ENCODE assay signal across 7 cellular contexts in the genomic region with DNA sequence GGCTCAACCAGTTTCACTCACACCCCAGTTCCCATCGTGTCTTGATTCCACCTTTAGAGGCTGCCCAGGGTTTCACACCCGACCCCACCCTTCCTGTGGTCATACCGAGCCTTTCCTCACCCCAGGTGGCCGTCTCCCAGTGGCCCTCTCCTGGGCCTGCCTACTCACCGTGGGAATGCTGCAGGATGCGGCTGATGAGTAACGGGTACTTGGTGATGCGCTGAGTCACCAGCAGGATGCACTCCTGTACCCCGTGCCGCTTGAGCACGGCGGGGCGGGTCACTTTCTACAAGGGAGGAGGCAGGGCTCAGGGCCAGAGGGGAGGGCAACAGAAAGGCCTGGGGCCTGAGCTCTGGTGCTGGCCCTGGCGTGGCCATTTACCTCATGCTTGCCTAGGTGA. TPM values are rescaled to one million over a fixed set of nuclear protein-coding genes. Genes with fewer than 3 reads are reported as not detected.
DNase-seq lines count a peak whose midpoint lies in the region; ATAC-seq, FAIRE-seq and TF ChIP-seq lines count a peak whose summit lies in the region.

No MANE protein-coding gene starts in this region.

- in situ Hi-C loops in GM13976 (cut with MboI; ENCODE audit: low sequenced_read_pairs, unreplicated experiment), result no loop called here

- no peaks in the 10 kb centered on the region for H3K4me1 ChIP-seq in pancreas

- TF ChIP-seq CTCF in GM13976 (IDR thresholded peaks at IDR 0.05; ENCODE audit: borderline replicate concordance, control extremely low read depth, extremely low read depth, insufficient read depth, missing control alignments) (peak; percentile 17), SU-DHL-6 (IDR thresholded peaks at IDR 0.05; ENCODE audit: insufficient read depth, low read length, poor library complexity, severe bottlenecking) (no peak), pancreas (IDR thresholded peaks at IDR 0.05) (no peak)

- no peaks in the 10 kb centered on the region for H4K20me1 ChIP-seq in SU-DHL-6 (ENCODE audit: low read depth, low read length)

- H3K9me3 ChIP-seq in SU-DHL-6 (ENCODE audit: insufficient read depth, low read length) (no peaks in the 10 kb centered on the region), pancreas (no peaks in the 10 kb centered on the region)

- 0 out of 2 replicates have a peak overlapping the region, but pooled peaks have one; percentile 10 for H3K27ac ChIP-seq in SU-DHL-6 (ENCODE audit: low read depth, low read length)
- H3K27ac ChIP-seq in pancreas, result no peak overlapping the region

- ATAC-seq in esophagus mucosa (peak; percentile 96), pancreas (peak in 3 of 4 donors; percentile 33 to 56 (median 45)), HG02588 (IDR thresholded peaks at IDR 0.05; ENCODE audit: unreplicated experiment) (no peak)

- no peak for DNase-seq in GM13976 (ENCODE audit: low spot score)
- no peak for DNase-seq in pancreas
- no peak for DNase-seq in HuH-7.5 (ENCODE audit: low spot score)
- no peak for DNase-seq in NCI-H1436 treated with DMSO at 0.1 percent for 48 hours (lab: John Stamatoyannopoulos, UW)

- intact Hi-C loops in pancreas (cut with DNase I), result no loop called here

- no peaks in the 10 kb centered on the region for H3K9me2 ChIP-seq in SU-DHL-6 (replicated peaks; ENCODE audit: insufficient read depth, low read length)

- no peak for FAIRE-seq in pancreas (lab: Jason Lieb, UNC)

- peaks cover 12% of the 10 kb centered on the region; the same call in 1 of the 2 replicates for H3F3A ChIP-seq in SU-DHL-6 (ENCODE audit: insufficient read depth)

- H3K36me3 ChIP-seq in SU-DHL-6 (ENCODE audit: low read length) (peaks cover 25% of the 10 kb centered on the region), pancreas (peaks cover 0 to 45% (median 2%) of the 10 kb centered on the region in 3 donors)

- H3K9ac ChIP-seq in SU-DHL-6 (ENCODE audit: low read length), result no peak overlapping the region

- no peaks in the 10 kb centered on the region; the same call in 1 of the 2 replicates for H3K79me2 ChIP-seq in SU-DHL-6 (ENCODE audit: insufficient read depth, low read length)

- no peak overlapping the region for H3K4me3 ChIP-seq in SU-DHL-6 (ENCODE audit: insufficient read depth, low read length, poor library complexity, severe bottlenecking)
- H3K4me3 ChIP-seq in pancreas, result no peak overlapping the region

- H2AFZ ChIP-seq in SU-DHL-6 (ENCODE audit: low read depth, low read length, severe bottlenecking), result no peak overlapping the region

- WGBS in pancreas, 2 donors, result 73 to 75% methylated on average over 14 of the region's 14 CpGs

- H3K4me2 ChIP-seq in SU-DHL-6 (ENCODE audit: low read depth, low read length, poor library complexity, severe bottlenecking), result no peak overlapping the region

- H3K27me3 ChIP-seq in SU-DHL-6 (ENCODE audit: low read length) (no peaks in the 10 kb centered on the region), pancreas (no peaks in the 10 kb centered on the region)

RNA-seq across cellular contexts. Expression of gene ARHGEF2, which starts 16.4 kb away (rescaled TPM):
- total RNA-seq in esophagus mucosa, result 23.8 TPM
- total RNA-seq in pancreas, result 10 to 100 TPM; 10.3 to 39.0 (median 23.8) TPM
- polyA plus RNA-seq in pancreas, result 10 to 100 TPM; 17.8 to 20.2 TPM

RNA-seq across cellular contexts. Expression of gene RXFP4, which starts 20.5 kb away (rescaled TPM):
- total RNA-seq in esophagus mucosa (not detected), pancreas (under 1 TPM in 1 of 6 donors, not detected in 5; 0.12 TPM)
- under 1 TPM in 1 of 2 donors, not detected in 1; 0.19 TPM for polyA plus RNA-seq in pancreas

RNA-seq across cellular contexts. Expression of gene KHDC4, which starts 27.7 kb away (rescaled TPM):
- total RNA-seq in esophagus mucosa (19.4 TPM), pancreas (10 to 100 TPM; 11.9 to 24.3 (median 15.5) TPM)
- polyA plus RNA-seq in pancreas, result 10 to 100 TPM; 29.3 to 32.8 TPM

RNA-seq across cellular contexts. Expression of gene RIT1, which starts 50.8 kb away (rescaled TPM):
- total RNA-seq in esophagus mucosa (35.7 TPM), pancreas (10 to 100 TPM in 3 of 6 donors, 1 to 10 TPM in 3; 5.7 to 15.1 (median 9.2) TPM)
- polyA plus RNA-seq in pancreas, result 1 to 10 TPM; 4.2 to 7.7 TPM

RNA-seq across cellular contexts. Expression of gene SSR2, which starts 58.8 kb away (rescaled TPM):
- total RNA-seq in esophagus mucosa (121 TPM), pancreas (100 to 1,000 TPM; 160 to 236 (median 202) TPM)
- polyA plus RNA-seq in pancreas, result 100 to 1,000 TPM; 180 to 243 TPM
